In genomic region chr15:55289011-55289572, GRCh38 we compare ENCODE assay signal across 8 cellular contexts. TPM values are rescaled to one million over a fixed set of nuclear protein-coding genes. Genes with fewer than 3 reads are reported as not detected.
DNase-seq lines count a peak whose midpoint lies in the region; ATAC-seq, FAIRE-seq and TF ChIP-seq lines count a peak whose summit lies in the region.

No MANE protein-coding gene starts in this region.

- H3K4me1 Mint-ChIP-seq in nephron = no peaks in the 10 kb centered on the region

- no peaks in the 10 kb centered on the region for H3K27me3 ChIP-seq in esophagus muscularis mucosa

- ATAC-seq in GM18909 (IDR thresholded peaks at IDR 0.05; ENCODE audit: poor library complexity, unreplicated experiment) (peak; percentile 13), HG03469 (IDR thresholded peaks at IDR 0.05; ENCODE audit: unreplicated experiment) (no peak)

- no peaks in the 10 kb centered on the region for H3K9me3 Mint-ChIP-seq in nephron

- H3K36me3 Mint-ChIP-seq in nephron (ENCODE audit: low read depth) = peaks cover 4% of the 10 kb centered on the region

- peak overlapping the region; percentile 88 to 98 (median 90) for H3K27ac ChIP-seq in esophagus muscularis mucosa (replicated peaks in 1 of 4)

- FAIRE-seq in D721Med (lab: Jason Lieb, UNC) = no peak

- TF ChIP-seq POLR2A in esophagus muscularis mucosa (IDR thresholded peaks at IDR 0.05; ENCODE audit: low read depth) = no peak

- peak; percentile 58 for DNase-seq in AG20443 (ENCODE audit: low spot score)
- DNase-seq in LNCaP clone FGC (ENCODE audit: low read depth) = no peak
- DNase-seq in activated CD8-positive, alpha-beta memory T cell treated with anti-CD3 and anti-CD28 coated beads for 24 hours = peak; percentile 79
- DNase-seq in esophagus muscularis mucosa (ENCODE audit: extremely low spot score) = no peak
- no peak for DNase-seq in D721Med (ENCODE audit: insufficient read length, low spot score)

- peaks cover 0 to 3% (median 0%) of the 10 kb centered on the region in 4 donors for H3K36me3 ChIP-seq in esophagus muscularis mucosa

- no peak for TF ChIP-seq EP300 in esophagus muscularis mucosa (IDR thresholded peaks at IDR 0.05)

- H3K27me3 Mint-ChIP-seq in nephron (ENCODE audit: low read depth) = no peaks in the 10 kb centered on the region

- H3K27ac Mint-ChIP-seq in nephron = peak overlapping the region; percentile 48 to 90 (median 61)

- intact Hi-C loops in esophagus muscularis mucosa (cut with DNase I) = no loop called here

- peak overlapping the region; percentile 88 to 92 (median 89) for H3K4me3 Mint-ChIP-seq in nephron

- H3K4me1 ChIP-seq in esophagus muscularis mucosa = peaks cover 8 to 39% (median 28%) of the 10 kb centered on the region in 4 donors

- WGBS in esophagus muscularis mucosa = 9% methylated on average over 12 of the region's 15 CpGs

- H3K4me3 ChIP-seq in LNCaP clone FGC (ENCODE audit: low read depth, low read length) = peak overlapping the region; percentile 80
- H3K4me3 ChIP-seq in esophagus muscularis mucosa = peak overlapping the region; percentile 72 to 98 (median 83)

- no peak for TF ChIP-seq CTCF in LNCaP clone FGC (IDR thresholded peaks at IDR 0.05; ENCODE audit: control insufficient read depth, extremely low read depth, insufficient read depth)
- TF ChIP-seq CTCF in esophagus muscularis mucosa (IDR thresholded peaks at IDR 0.05) = no peak
- no peak for TF ChIP-seq CTCF in nephron (IDR thresholded peaks at IDR 0.05; ENCODE audit: unreplicated experiment in 3 of 3)
- TF ChIP-seq CTCF in D721Med (IDR thresholded peaks at IDR 0.05; ENCODE audit: insufficient read depth, missing control alignments) = no peak

- H3K9me3 ChIP-seq in esophagus muscularis mucosa = no peaks in the 10 kb centered on the region

RNA-seq across cellular contexts. Expression of gene RAB27A, which starts 0.5 kb away (rescaled TPM):
- total RNA-seq in esophagus muscularis mucosa = 10 to 100 TPM; 15.8 to 22.0 (median 19.8) TPM

RNA-seq across cellular contexts. Expression of gene PIGBOS1, which starts 29.8 kb away (rescaled TPM):
- total RNA-seq in esophagus muscularis mucosa = 10 to 100 TPM; 10.6 to 21.6 (median 14.4) TPM

RNA-seq across cellular contexts. Expression of gene PIGB, which starts 29.9 kb away (rescaled TPM):
- total RNA-seq in esophagus muscularis mucosa = 1 to 10 TPM; 4.5 to 9.6 (median 6.5) TPM

Comparison
In these comparisons a context has a peak if more than half of its experiments do, and no peak if none do; other contexts are left out.
1. DNase-seq: peak in AG20443 (single experiment) and activated CD8-positive, alpha-beta memory T cell treated with anti-CD3 and anti-CD28 coated beads for 24 hours (single experiment); none in LNCaP clone FGC (single experiment), esophagus muscularis mucosa (single experiment) and D721Med (single experiment).